In genomic region chr2:157492189-157492773, GRCh38 we compare ENCODE assay signal across 1 cellular context.
TF ChIP-seq lines count a peak whose summit lies in the region.

No MANE protein-coding gene starts in this region.

TF ChIP-seq in K562, 482 proteins besides CTCF, POLR2A, EP300 and RAD21 (continued from another document and continues in another):
- peak; percentile 37; the same call in 1 of the 2 replicates for TF ChIP-seq JUND (IDR thresholded peaks at IDR 0.05; ENCODE audit: borderline replicate concordance, low read depth, low read length)
- no peak for TF ChIP-seq JUND (tag; IDR thresholded peaks at IDR 0.05; ENCODE audit: borderline replicate concordance, low read depth, low read length)
- TF ChIP-seq ZNF212 (CRISPR knock-in tag; IDR thresholded peaks at IDR 0.05) = no peak
- no peak for TF ChIP-seq ELK1 (CRISPR knock-in tag; IDR thresholded peaks at IDR 0.05)
- no peak for TF ChIP-seq PPARD (CRISPR knock-in tag; IDR thresholded peaks at IDR 0.05)
- no peak for TF ChIP-seq SFPQ (IDR thresholded peaks at IDR 0.05; ENCODE audit: low read depth, low read length)
- no peak for TF ChIP-seq ZBTB34 (CRISPR knock-in tag; IDR thresholded peaks at IDR 0.05)
- TF ChIP-seq TARDBP (IDR thresholded peaks at IDR 0.05) = 0 out of 2 replicates have a peak, but pooled peaks have one; percentile 40
- TF ChIP-seq RBM39 (optimal IDR thresholded peaks at IDR 0.05; ENCODE audit: low read depth, low read length) = no peak
- no peak for TF ChIP-seq PTRF (tag; IDR thresholded peaks at IDR 0.05)
- no peak for TF ChIP-seq TRIM25 (IDR thresholded peaks at IDR 0.05; ENCODE audit: borderline replicate concordance)
- no peak for TF ChIP-seq ZNF282 (CRISPR knock-in tag; IDR thresholded peaks at IDR 0.05)
- TF ChIP-seq SMARCB1 (IDR thresholded peaks at IDR 0.05; ENCODE audit: insufficient read length, low read depth) = no peak
- TF ChIP-seq MGA (IDR thresholded peaks at IDR 0.05) = no peak
- TF ChIP-seq GMEB1 (CRISPR knock-in tag; IDR thresholded peaks at IDR 0.05) = no peak
- no peak for TF ChIP-seq VEZF1 (CRISPR knock-in tag; IDR thresholded peaks at IDR 0.05)
- TF ChIP-seq MAFK (IDR thresholded peaks at IDR 0.05; ENCODE audit: low read length) = peak; percentile 16; the same call in 1 of the 2 replicates
- no peak for TF ChIP-seq KLF1 (tag; IDR thresholded peaks at IDR 0.05)
- TF ChIP-seq PHB (CRISPR knock-in tag; IDR thresholded peaks at IDR 0.05) = no peak
- TF ChIP-seq MCM3 (IDR thresholded peaks at IDR 0.05) = no peak
- TF ChIP-seq ZNF143 (CRISPR knock-in tag; IDR thresholded peaks at IDR 0.05) = no peak
- 0 out of 2 replicates have a peak, but pooled peaks have one; percentile 24 for TF ChIP-seq CREM (IDR thresholded peaks at IDR 0.05; ENCODE audit: low read depth)
- no peak for TF ChIP-seq ZNF175 (CRISPR knock-in tag; IDR thresholded peaks at IDR 0.05; ENCODE audit: low read depth)
- TF ChIP-seq ZNF324 (CRISPR knock-in tag; IDR thresholded peaks at IDR 0.05) = no peak
- 0 out of 4 replicates have a peak, but pooled peaks of 1 of the 2 experiments have one; percentile 7 for TF ChIP-seq RCOR1 (IDR thresholded peaks at IDR 0.05; ENCODE audit: borderline replicate concordance in 1 of 2, low read depth in 2 of 2, low read length in 2 of 2)
- TF ChIP-seq ZNF717 (CRISPR knock-in tag; IDR thresholded peaks at IDR 0.05) = no peak
- TF ChIP-seq FIP1L1 (IDR thresholded peaks at IDR 0.05; ENCODE audit: low read depth, low read length, poor library complexity, severe bottlenecking) = no peak
- no peak for TF ChIP-seq ESRRA (IDR thresholded peaks at IDR 0.05; ENCODE audit: borderline replicate concordance, low read depth)
- no peak for TF ChIP-seq NR1H2 (CRISPR knock-in tag; IDR thresholded peaks at IDR 0.05)
- TF ChIP-seq HLTF (IDR thresholded peaks at IDR 0.05) = no peak
- no peak for TF ChIP-seq ZNF280B (CRISPR knock-in tag; IDR thresholded peaks at IDR 0.05)
- no peak for TF ChIP-seq SP2 (IDR thresholded peaks at IDR 0.05; ENCODE audit: extremely low read depth, low read depth, low read length, poor library complexity, severe bottlenecking)
- no peak for TF ChIP-seq SP1 (CRISPR knock-in tag; IDR thresholded peaks at IDR 0.05)
